Comparison of ENCODE assay signal across 8 cellular contexts in the genomic region with DNA sequence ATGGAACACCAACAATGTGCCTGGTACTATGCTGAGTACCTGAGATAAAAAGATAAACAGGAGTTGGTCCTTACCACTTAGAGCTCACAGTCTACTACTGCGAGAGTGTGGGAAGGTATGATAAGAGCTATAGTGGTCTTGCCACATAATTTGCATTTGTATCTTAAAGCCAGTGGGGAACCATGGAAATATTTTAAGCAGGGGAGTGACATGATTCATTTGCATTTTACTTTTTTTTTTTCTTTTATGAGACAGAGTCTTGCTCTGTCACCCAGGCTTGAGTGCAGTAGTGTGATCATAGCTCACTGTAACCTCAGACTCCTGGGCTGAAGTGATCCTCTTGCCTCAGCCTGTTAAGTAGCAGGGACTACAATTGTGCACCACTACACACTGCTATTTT. TPM values are rescaled to one million over a fixed set of nuclear protein-coding genes. Genes with fewer than 3 reads are reported as not detected.
DNase-seq lines count a peak whose midpoint lies in the region; ATAC-seq lines count a peak whose summit lies in the region.
"Not testable (repeated sequence)": the region's sequence is repeated elsewhere in the genome, so short reads cannot be mapped to it uniquely, and the experiment has no call there.

No MANE protein-coding gene starts in this region.

- H3K36me3 Mint-ChIP-seq in activated T-cell treated with anti-CD3 and anti-CD28 coated beads, Interleukin-2, amount 50 U/mL, for 72 hours (ENCODE audit: insufficient read depth in 2 of 2): not testable (repeated sequence)

- H3K4me1 Mint-ChIP-seq in activated T-cell treated with anti-CD3 and anti-CD28 coated beads, Interleukin-2, amount 50 U/mL, for 72 hours (ENCODE audit: low read depth): not testable (repeated sequence)

- H3K27me3 Mint-ChIP-seq in activated T-cell treated with anti-CD3 and anti-CD28 coated beads, Interleukin-2, amount 50 U/mL, for 72 hours (ENCODE audit: low read depth): not testable (repeated sequence)

- not testable (repeated sequence) for H3K9me3 Mint-ChIP-seq in activated T-cell treated with anti-CD3 and anti-CD28 coated beads, Interleukin-2, amount 50 U/mL, for 72 hours

- H3K4me3 Mint-ChIP-seq in activated T-cell treated with anti-CD3 and anti-CD28 coated beads, Interleukin-2, amount 50 U/mL, for 72 hours: not testable (repeated sequence)

- H3K27ac Mint-ChIP-seq in activated T-cell treated with anti-CD3 and anti-CD28 coated beads, Interleukin-2, amount 50 U/mL, for 72 hours: not testable (repeated sequence)

- DNase-seq in activated T-cell treated with anti-CD3 and anti-CD28 coated beads, Interleukin-2, amount 50 U/mL, for 72 hours: peak in 1 of 2 donors; percentile 6
- DNase-seq in stimulated activated CD4-positive, alpha-beta T cell treated with anti-CD3 and anti-CD28 coated beads, Interleukin-15, amount 100 ng/mL, for 24 hours: peak; percentile 10

- ATAC-seq in GM18502 (IDR thresholded peaks at IDR 0.05; ENCODE audit: poor library complexity, unreplicated experiment) (peak; percentile 95), GM19043 (IDR thresholded peaks at IDR 0.05; ENCODE audit: low read depth, unreplicated experiment) (peak; percentile 78), GM21447 (IDR thresholded peaks at IDR 0.05; ENCODE audit: unreplicated experiment) (peak; percentile 83), HG02763 (IDR thresholded peaks at IDR 0.05; ENCODE audit: unreplicated experiment) (peak; percentile 91), HG03103 (IDR thresholded peaks at IDR 0.05; ENCODE audit: low read depth, unreplicated experiment) (peak; percentile 84), HG03521 (IDR thresholded peaks at IDR 0.05; ENCODE audit: unreplicated experiment) (peak; percentile 94)
- peak; percentile 92 to 95 for ATAC-seq in activated T-cell treated with anti-CD3 and anti-CD28 coated beads, Interleukin-2, amount 50 U/mL, for 72 hours (replicated peaks in 1 of 2)

RNA-seq across cellular contexts. Expression of a gene that starts 53.6 kb away (rescaled TPM):
- total RNA-seq in activated T-cell treated with anti-CD3 and anti-CD28 coated beads, Interleukin-2, amount 50 U/mL, for 72 hours: 10 to 100 TPM; 19.1 to 23.5 TPM

RNA-seq across cellular contexts. Expression of a gene that starts 54.2 kb away (rescaled TPM):
- 10 to 100 TPM; 34.6 to 58.1 TPM for total RNA-seq in activated T-cell treated with anti-CD3 and anti-CD28 coated beads, Interleukin-2, amount 50 U/mL, for 72 hours
